Comparison of ENCODE assay signal across 23 cellular contexts in genomic region chr3:85780806-85781205, GRCh38.
"Had no signal": no experiment of that assay in that cellular context is flagged by ENCODE, and none has a peak within 500 bp of the region (broad histone marks: within the 10 kb centered on the region; RNA-seq: fewer than 3 reads in every experiment).

No MANE protein-coding gene starts in this region.

- DNase-seq: activated CD4-positive, alpha-beta T cell treated with anti-CD3 and anti-CD28 coated beads, Interleukin-2, amount 10 ng/mL, durations not matched to agents 24 days and 14 days; activated CD4-positive, alpha-beta T cell treated with anti-CD3 and anti-CD28 coated beads, Interleukin-2, amount 50 U/mL, for 4 hours; activated CD8-positive, alpha-beta T cell treated with anti-CD3 and anti-CD28 coated beads for 36 hours; activated effector memory CD4-positive, alpha-beta T cell treated with anti-CD3 and anti-CD28 coated beads, Interleukin-2, amount 50 U/mL, for 16 hours; activated naive CD4-positive, alpha-beta T cell; activated naive CD4-positive, alpha-beta T cell treated with anti-CD3 and anti-CD28 coated beads, Interleukin-2, amount 50 U/mL, for 16 hours; activated naive CD8-positive, alpha-beta T cell treated with anti-CD3 and anti-CD28 coated beads for 36 hours; activated T-cell treated with anti-CD3 and anti-CD28 coated beads, Interleukin-2, amount 50 U/mL, for 1 hour; activated T-cell treated with anti-CD3 and anti-CD28 coated beads, Interleukin-2, amount 50 U/mL, for 72 hours; amniotic stem cell; aorta; brain microvascular endothelial cell; cerebellar nuclear complex; MM.1S; MV-4-11; NCI-H1417 treated with DMSO at 0.1 percent for 48 hours; NCI-H1694; NCI-H1930; NCI-H2227 treated with DMSO at 0.1 percent for 48 hours; NCI-H526 treated with DMSO at 0.1 percent for 48 hours; OCI-M1; Right ventricle myocardium superior had no signal

- H3K27ac ChIP-seq: brain microvascular endothelial cell, KMS-11 had no signal

- H3K36me3 ChIP-seq: brain microvascular endothelial cell had no signal

- H3K27me3 ChIP-seq: brain microvascular endothelial cell had no signal
